ENCODE assay signal across 8 cellular contexts in genomic region chrX:9352243-9352642, GRCh38.
DNase-seq lines count a peak whose midpoint lies in the region; ATAC-seq and TF ChIP-seq lines count a peak whose summit lies in the region.

No MANE protein-coding gene starts in this region.

- ATAC-seq in GM19395 (IDR thresholded peaks at IDR 0.05; ENCODE audit: unreplicated experiment) (peak; percentile 76), HG03280 (IDR thresholded peaks at IDR 0.05; ENCODE audit: unreplicated experiment) (peak; percentile 76)

- peak overlapping the region; percentile 76 for H3K4me3 Mint-ChIP-seq in activated naive CD8-positive, alpha-beta T cell

- no peaks in the 10 kb centered on the region for H3K9me3 Mint-ChIP-seq in activated naive CD8-positive, alpha-beta T cell (ENCODE audit: low read depth)

- H3K27me3 Mint-ChIP-seq in activated naive CD8-positive, alpha-beta T cell = no peaks in the 10 kb centered on the region

- H3K4me1 Mint-ChIP-seq in activated naive CD8-positive, alpha-beta T cell (ENCODE audit: low read depth) = peaks cover 35% of the 10 kb centered on the region

- DNase-seq in NCI-H146 (lab: John Stamatoyannopoulos, UW) = no peak
- no peak for DNase-seq in cerebellar cortex (ENCODE audit: low spot score)
- DNase-seq in epidermal melanocyte (ENCODE audit: insufficient read length, low spot score) = no peak
- DNase-seq in anterior cingulate cortex (lab: John Stamatoyannopoulos, UW) = no peak

- peak overlapping the region; percentile 3; the same call in 1 of the 2 replicates for H3K27ac ChIP-seq in C4-2B

- TF ChIP-seq CTCF in C4-2B (conservative IDR thresholded peaks at IDR 0.05) = peak; percentile 18; the same call in 1 of the 2 replicates

- no peaks in the 10 kb centered on the region for H3K36me3 Mint-ChIP-seq in activated naive CD8-positive, alpha-beta T cell

- peak overlapping the region; percentile 80 for H3K27ac Mint-ChIP-seq in activated naive CD8-positive, alpha-beta T cell
